In the genomic region with DNA sequence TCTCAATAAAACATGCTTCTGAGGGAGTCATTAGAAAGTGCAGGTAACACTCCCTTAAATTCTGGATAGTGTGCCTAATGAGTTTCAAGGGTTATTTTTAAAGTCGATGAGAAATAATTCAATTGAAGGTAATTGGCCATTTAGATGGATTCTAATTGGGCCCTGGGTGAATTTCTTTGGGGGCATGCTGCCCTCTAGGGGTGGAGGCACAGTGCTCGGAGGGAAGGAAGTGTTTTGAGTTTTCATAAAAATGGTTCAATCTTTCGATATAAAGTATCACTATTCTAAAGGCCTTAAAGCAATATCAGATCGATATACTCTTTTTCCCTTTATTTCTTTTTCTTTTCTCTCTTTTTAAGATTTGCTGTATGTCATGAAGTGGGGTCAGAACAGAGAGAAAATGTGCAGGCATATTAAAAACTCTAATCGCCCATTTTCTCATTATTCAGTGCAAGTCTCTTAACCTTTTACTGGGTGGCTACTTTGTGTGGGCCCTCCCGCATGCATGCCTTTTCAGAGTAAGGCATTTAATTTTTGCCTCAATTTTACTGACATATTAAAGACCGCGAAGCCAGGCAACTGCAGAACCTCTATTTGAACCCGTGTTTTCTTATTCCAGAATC, we compare ENCODE assay signal across 9 cellular contexts. TPM values are rescaled to one million over a fixed set of nuclear protein-coding genes. Genes with fewer than 3 reads are reported as not detected.
DNase-seq lines count a peak whose midpoint lies in the region; ATAC-seq and TF ChIP-seq lines count a peak whose summit lies in the region.
"Had no signal": no experiment of that assay in that cellular context is flagged by ENCODE, and none has a peak within 500 bp of the region (broad histone marks: within the 10 kb centered on the region; RNA-seq: fewer than 3 reads in every experiment).

No MANE protein-coding gene starts in this region.

- WGBS in ovary, 3 donors = 57 to 59% (median 58%) methylated on average over 9 of the region's 9 CpGs

- TF ChIP-seq POLR2A in breast epithelium (IDR thresholded peaks at IDR 0.05) (no peak), ovary (IDR thresholded peaks at IDR 0.05) (no peak)

- no peaks in the 10 kb centered on the region for H3K9me3 Mint-ChIP-seq in Calu3 (ENCODE audit: low read depth, unreplicated experiment)

- H3K27ac Mint-ChIP-seq in Calu3 (ENCODE audit: unreplicated experiment) = no peak overlapping the region

- H3K27me3 ChIP-seq in H7 (ENCODE audit: control insufficient read depth, insufficient read depth, low read length) = no peaks in the 10 kb centered on the region
- H3K27me3 ChIP-seq in breast epithelium = peaks cover 0 to 15% of the 10 kb centered on the region in 2 donors
- H3K27me3 ChIP-seq in ovary = no peaks in the 10 kb centered on the region

- DNase-seq in Calu3 (peak; percentile 54), H7 (peak; percentile 54), NCI-H748 (lab: John Stamatoyannopoulos, UW; ENCODE audit: unreplicated experiment) (peak; percentile 71), breast epithelium (ENCODE audit: low spot score in 2 of 2) (no peak), midbrain (lab: John Stamatoyannopoulos, UW) (peak; percentile 36), ovary (no peak), NCI-H1048 (lab: John Stamatoyannopoulos, UW) (no peak)

- H3K9me3 ChIP-seq in breast epithelium = no peaks in the 10 kb centered on the region
- no peaks in the 10 kb centered on the region for H3K9me3 ChIP-seq in ovary

- peaks cover 26% of the 10 kb centered on the region for H3K27me3 Mint-ChIP-seq in Calu3 (ENCODE audit: unreplicated experiment)

- H3K4me1 ChIP-seq in breast epithelium (no peaks in the 10 kb centered on the region), ovary (ENCODE audit: insufficient read depth) (no peaks in the 10 kb centered on the region)

- ATAC-seq in HG03139 (IDR thresholded peaks at IDR 0.05; ENCODE audit: unreplicated experiment) = no peak

- TF ChIP-seq CTCF in Calu3 (IDR thresholded peaks at IDR 0.05; ENCODE audit: unreplicated experiment) (no peak), breast epithelium (IDR thresholded peaks at IDR 0.05) (peak in 2 of 3 donors; percentile 15 to 34), ovary (IDR thresholded peaks at IDR 0.05) (no peak)

- H3K4me1 Mint-ChIP-seq in Calu3 (ENCODE audit: low read depth, unreplicated experiment) = no peaks in the 10 kb centered on the region

- intact Hi-C loops in Calu3 (cut with micrococcal nuclease; ENCODE audit: unreplicated experiment) (loop anchor here (5.0 to 10.0 kb wide), 3 partner anchors 350 to 595 kb away; no protein-coding TSS in a partner anchor), breast epithelium (cut with DNase I; ENCODE audit: low total_unique reads) (no loop called here), ovary (cut with DNase I) (no loop called here)

- H3K36me3 ChIP-seq in H7 (replicated peaks; ENCODE audit: control insufficient read depth, insufficient read depth, low read length) = no peaks in the 10 kb centered on the region
- no peaks in the 10 kb centered on the region for H3K36me3 ChIP-seq in breast epithelium
- no peaks in the 10 kb centered on the region for H3K36me3 ChIP-seq in ovary

- CTCF ChIA-PET in Calu3 (lab: Charles Lee) = no interaction called here

- no peak for TF ChIP-seq EP300 in ovary (IDR thresholded peaks at IDR 0.05)

- H3K36me3 Mint-ChIP-seq in Calu3 (ENCODE audit: insufficient read depth, unreplicated experiment) = peaks cover 6% of the 10 kb centered on the region

- no peak overlapping the region for H3K4me3 ChIP-seq in H7 (ENCODE audit: insufficient read depth, low read depth, low read length)
- no peak overlapping the region for H3K4me3 ChIP-seq in breast epithelium
- H3K4me3 ChIP-seq in ovary = no peak overlapping the region

- no peak overlapping the region for H3K4me3 Mint-ChIP-seq in Calu3 (ENCODE audit: low read depth, unreplicated experiment)

- H3K27ac ChIP-seq in breast epithelium = no peak overlapping the region
- H3K27ac ChIP-seq in ovary = no peak overlapping the region

- no TSS peak for BruUV-seq in Calu3 (replicated peaks; lab: Mats Ljungman, UMichigan)

RNA-seq across cellular contexts. Expression of a gene that starts 25.5 kb away (rescaled TPM):
- total RNA-seq in Calu3 (2022) (1.5 and 2.0 TPM in 2 replicates), breast epithelium (under 1 TPM in 1 of 3 donors, not detected in 2; 0.73 TPM), ovary (not detected)
- total RNA-seq in H7 (2014; rRNA removed; shearing (Covaris generic)) = not detected in 2 replicates
- not detected for polyA plus RNA-seq in ovary
- total RNA-seq: T-helper 1 cell treated with Interleukin-12 subunit alpha and Interleukin-12 subunit beta and Interleukin-4 antibody, amounts not matched to agents 30 ng/mL and 1 ng/mL, for 36 hours had no signal

RNA-seq across cellular contexts. Expression of a gene that starts 36.9 kb away (rescaled TPM):
- total RNA-seq in Calu3 (2022) = not detected in 2 replicates
- total RNA-seq in H7 (2014; rRNA removed; shearing (Covaris generic)) = 0.78 and 1.7 TPM in 2 replicates
- total RNA-seq in breast epithelium = not detected
- total RNA-seq in ovary = under 1 TPM in 1 of 7 donors, not detected in 6; 0.18 TPM
- not detected for polyA plus RNA-seq in ovary
- total RNA-seq: T-helper 1 cell treated with Interleukin-12 subunit alpha and Interleukin-12 subunit beta and Interleukin-4 antibody, amounts not matched to agents 30 ng/mL and 1 ng/mL, for 36 hours had no signal

Comparison
In these comparisons a context has a peak if more than half of its experiments do, and no peak if none do; other contexts are left out.
1. DNase-seq: peak in Calu3 (single experiment), H7 (single experiment), NCI-H748 (single experiment) and midbrain (single experiment); none in breast epithelium (0 of 2), ovary (0 of 5) and NCI-H1048 (single experiment).
2. CTCF ChIP-seq: peak in breast epithelium (2 of 3); none in Calu3 (single experiment) and ovary (0 of 3).